8 cellular contexts compared by ENCODE assay signal in the genomic region with DNA sequence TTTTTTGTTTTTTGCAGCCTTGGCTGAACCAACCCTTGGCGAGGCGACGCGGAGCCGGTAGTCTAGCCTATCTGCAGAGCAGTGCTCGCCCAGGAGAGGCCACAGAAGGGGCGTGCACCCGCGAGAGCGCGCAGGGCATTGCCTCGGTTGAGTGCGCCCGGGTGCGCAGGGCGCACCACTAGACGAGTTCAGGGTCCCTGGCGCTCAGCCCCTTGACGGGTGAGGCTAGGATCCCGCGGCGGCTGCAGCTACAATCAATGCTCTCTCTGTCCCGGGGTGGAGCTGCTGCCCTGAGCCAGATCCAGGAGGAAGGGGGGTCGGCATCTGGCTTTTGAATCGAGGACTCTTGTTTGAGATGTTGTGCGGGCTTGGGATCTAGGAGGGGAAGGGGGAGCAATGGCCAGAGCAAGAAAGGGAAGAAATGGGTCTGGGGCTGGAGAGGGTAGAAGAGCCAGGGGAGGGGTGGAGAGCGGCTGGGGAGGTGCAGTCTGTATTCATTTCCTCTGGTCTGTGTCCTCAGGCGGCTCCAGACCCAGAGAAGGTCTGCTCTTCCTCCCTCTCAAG. TPM values are rescaled to one million over a fixed set of nuclear protein-coding genes. Genes with fewer than 3 reads are reported as not detected.
DNase-seq lines count a peak whose midpoint lies in the region; ATAC-seq and TF ChIP-seq lines count a peak whose summit lies in the region.

No MANE protein-coding gene starts in this region.

- peak overlapping the region; percentile 29 for H3K27ac ChIP-seq in smooth muscle cell (ENCODE audit: low read depth)

- under 1% methylated on average over 26 of the region's 28 CpGs for WGBS in smooth muscle cell (ENCODE audit: low lambda C conversion rate)

- H3K9ac ChIP-seq in iPS-15b (ENCODE audit: low read depth, low read length) = peak overlapping the region; percentile 85
- H3K9ac ChIP-seq in smooth muscle cell (ENCODE audit: low read depth) = peak overlapping the region; percentile 68

- peak; percentile 57 for ATAC-seq in activated CD4-positive, alpha-beta T cell treated with anti-CD3 and anti-CD28 coated beads for 36 hours
- ATAC-seq in HG02798 (IDR thresholded peaks at IDR 0.05; ENCODE audit: poor library complexity, unreplicated experiment) = no peak

- H4K20me1 ChIP-seq in smooth muscle cell (ENCODE audit: low read depth) = peaks cover 30% of the 10 kb centered on the region

- no peak overlapping the region for H3K27ac Mint-ChIP-seq in activated CD4-positive, alpha-beta T cell treated with anti-CD3 and anti-CD28 coated beads for 36 hours
- no peak overlapping the region for H3K27ac Mint-ChIP-seq in activated CD4-positive, alpha-beta memory T cell treated with anti-CD3 and anti-CD28 coated beads for 36 hours

- H3K4me1 ChIP-seq in iPS-15b (ENCODE audit: control insufficient read depth, insufficient read depth, low read length) (peaks cover 21% of the 10 kb centered on the region), smooth muscle cell (ENCODE audit: low read depth) (peaks cover 16% of the 10 kb centered on the region)

- peaks cover 43% of the 10 kb centered on the region for H3K27me3 Mint-ChIP-seq in activated CD4-positive, alpha-beta T cell treated with anti-CD3 and anti-CD28 coated beads for 36 hours
- peaks cover 46% of the 10 kb centered on the region for H3K27me3 Mint-ChIP-seq in activated CD4-positive, alpha-beta memory T cell treated with anti-CD3 and anti-CD28 coated beads for 36 hours

- CTCF ChIA-PET in activated CD4-positive, alpha-beta T cell treated with anti-CD3 and anti-CD28 coated beads for 36 hours (lab: Charles Lee) = no interaction called here
- CTCF ChIA-PET in activated CD4-positive, alpha-beta memory T cell treated with anti-CD3 and anti-CD28 coated beads for 36 hours (lab: Charles Lee) = interaction anchor here (1.0 to 1.4 kb wide), 2 partner anchors 46 to 53 kb away, joined by 3 read pairs; no protein-coding TSS in a partner anchor

- H3K9me3 ChIP-seq in iPS-15b (ENCODE audit: control insufficient read depth, insufficient read depth, low read length) (no peaks in the 10 kb centered on the region), smooth muscle cell (replicated peaks; ENCODE audit: low read depth) (no peaks in the 10 kb centered on the region)

- DNase-seq in activated CD4-positive, alpha-beta T cell treated with anti-CD3 and anti-CD28 coated beads for 36 hours = peak; percentile 24
- DNase-seq in activated CD4-positive, alpha-beta T cell treated with anti-CD3 and anti-CD28 coated beads for 1 hour = no peak
- peak; percentile 25 for DNase-seq in activated CD4-positive, alpha-beta memory T cell treated with anti-CD3 and anti-CD28 coated beads for 36 hours
- DNase-seq in smooth muscle cell (lab: John Stamatoyannopoulos, UW; ENCODE audit: unreplicated experiment) (no peak), H4 (ENCODE audit: low spot score) (no peak), NCI-H345 treated with DMSO at 0.1 percent for 48 hours (lab: John Stamatoyannopoulos, UW; ENCODE audit: unreplicated experiment) (no peak)

- peak overlapping the region; percentile 98 for H3K4me2 ChIP-seq in smooth muscle cell

- intact Hi-C loops in activated CD4-positive, alpha-beta T cell treated with anti-CD3 and anti-CD28 coated beads for 36 hours (cut with DNase I, micrococcal nuclease) = no loop called here
- intact Hi-C loops in activated CD4-positive, alpha-beta memory T cell treated with anti-CD3 and anti-CD28 coated beads for 36 hours (cut with micrococcal nuclease) = no loop called here

- H3K4me3 ChIP-seq in iPS-15b (ENCODE audit: low read depth, low read length) (peak overlapping the region; percentile 96), smooth muscle cell (peak overlapping the region; percentile 54)

- H3K36me3 Mint-ChIP-seq in activated CD4-positive, alpha-beta T cell treated with anti-CD3 and anti-CD28 coated beads for 36 hours (ENCODE audit: low read depth) = no peaks in the 10 kb centered on the region
- H3K36me3 Mint-ChIP-seq in activated CD4-positive, alpha-beta memory T cell treated with anti-CD3 and anti-CD28 coated beads for 36 hours = no peaks in the 10 kb centered on the region

- TF ChIP-seq CTCF in smooth muscle cell (IDR thresholded peaks at IDR 0.05; ENCODE audit: borderline replicate concordance, insufficient read depth, poor library complexity, severe bottlenecking) = no peak

- H2AFZ ChIP-seq in smooth muscle cell (ENCODE audit: low read depth) = peak overlapping the region; percentile 47

- H3K79me2 ChIP-seq in smooth muscle cell (ENCODE audit: low read depth) = peaks cover 29% of the 10 kb centered on the region

- peak overlapping the region; percentile 55 for H3K4me3 Mint-ChIP-seq in activated CD4-positive, alpha-beta T cell treated with anti-CD3 and anti-CD28 coated beads for 36 hours
- H3K4me3 Mint-ChIP-seq in activated CD4-positive, alpha-beta memory T cell treated with anti-CD3 and anti-CD28 coated beads for 36 hours = peak overlapping the region; percentile 72

- peaks cover 5% of the 10 kb centered on the region for H3F3A ChIP-seq in smooth muscle cell (ENCODE audit: low read depth)

- POLR2A ChIA-PET in activated CD4-positive, alpha-beta T cell treated with anti-CD3 and anti-CD28 coated beads for 36 hours (lab: Charles Lee) = no interaction called here
- POLR2A ChIA-PET in activated CD4-positive, alpha-beta memory T cell treated with anti-CD3 and anti-CD28 coated beads for 36 hours (lab: Charles Lee) = no interaction called here

- peaks cover 4% of the 10 kb centered on the region for H3K27me3 ChIP-seq in iPS-15b (ENCODE audit: control insufficient read depth, insufficient read depth, low read length)
- no peaks in the 10 kb centered on the region for H3K27me3 ChIP-seq in smooth muscle cell (ENCODE audit: low read depth)

- no peaks in the 10 kb centered on the region for H3K9me3 Mint-ChIP-seq in activated CD4-positive, alpha-beta T cell treated with anti-CD3 and anti-CD28 coated beads for 36 hours (ENCODE audit: low read depth)
- H3K9me3 Mint-ChIP-seq in activated CD4-positive, alpha-beta memory T cell treated with anti-CD3 and anti-CD28 coated beads for 36 hours = no peaks in the 10 kb centered on the region

- H3K36me3 ChIP-seq in iPS-15b (ENCODE audit: control insufficient read depth, insufficient read depth, low read length) = peaks cover 25% of the 10 kb centered on the region
- no peaks in the 10 kb centered on the region for H3K36me3 ChIP-seq in smooth muscle cell (ENCODE audit: low read depth)

- H3K4me1 Mint-ChIP-seq in activated CD4-positive, alpha-beta T cell treated with anti-CD3 and anti-CD28 coated beads for 36 hours = peaks cover 20% of the 10 kb centered on the region
- peaks cover 32% of the 10 kb centered on the region for H3K4me1 Mint-ChIP-seq in activated CD4-positive, alpha-beta memory T cell treated with anti-CD3 and anti-CD28 coated beads for 36 hours (ENCODE audit: low read depth)

RNA-seq across cellular contexts. Expression of a gene that starts 0.9 kb away (rescaled TPM):
- total RNA-seq in activated CD4-positive, alpha-beta T cell treated with anti-CD3 and anti-CD28 coated beads for 36 hours = under 1 TPM; 0.18 to 0.91 TPM
- 1 to 10 TPM; 5.4 to 6.9 TPM for total RNA-seq in activated CD4-positive, alpha-beta memory T cell treated with anti-CD3 and anti-CD28 coated beads for 36 hours
- 266 and 297 TPM in 2 replicates for total RNA-seq in smooth muscle cell
- 411 and 614 TPM in 2 replicates for polyA plus RNA-seq in smooth muscle cell
- 191 and 193 TPM in 2 replicates for total RNA-seq in H4 (2014; rRNA removed; shearing (Covaris generic))

RNA-seq across cellular contexts. Expression of a gene that starts 40.5 kb away (rescaled TPM):
- total RNA-seq in activated CD4-positive, alpha-beta T cell treated with anti-CD3 and anti-CD28 coated beads for 36 hours = under 1 TPM; 0.58 to 0.71 TPM
- 1 to 10 TPM; 1.4 to 2.2 TPM for total RNA-seq in activated CD4-positive, alpha-beta memory T cell treated with anti-CD3 and anti-CD28 coated beads for 36 hours
- 1.4 and 1.8 TPM in 2 replicates for total RNA-seq in smooth muscle cell
- polyA plus RNA-seq in smooth muscle cell = 0.25 and 2.5 TPM in 2 replicates
- total RNA-seq in H4 (2014; rRNA removed; shearing (Covaris generic)) = 0.21 and 0.29 TPM in 2 replicates

Comparison
In these comparisons a context has a peak if more than half of its experiments do, and no peak if none do; other contexts are left out.
1. DNase-seq: peak in activated CD4-positive, alpha-beta T cell treated with anti-CD3 and anti-CD28 coated beads for 36 hours (single experiment) and activated CD4-positive, alpha-beta memory T cell treated with anti-CD3 and anti-CD28 coated beads for 36 hours (single experiment); none in activated CD4-positive, alpha-beta T cell treated with anti-CD3 and anti-CD28 coated beads for 1 hour (single experiment), smooth muscle cell (single experiment), H4 (single experiment) and NCI-H345 treated with DMSO at 0.1 percent for 48 hours (single experiment).
2. RNA of a gene that starts 0.9 kb away (total RNA-seq): 266 to 297 TPM in smooth muscle cell and 191 to 193 TPM in H4; 5.4 to 6.9 TPM in activated CD4-positive, alpha-beta memory T cell treated with anti-CD3 and anti-CD28 coated beads for 36 hours and 0.18 to 0.91 TPM in activated CD4-positive, alpha-beta T cell treated with anti-CD3 and anti-CD28 coated beads for 36 hours; every median in the first group is over 10 times any median in the second.